ENCODE assay signal across 17 cellular contexts in genomic region chr10:71613303-71613777, GRCh38.
DNase-seq lines count a peak whose midpoint lies in the region; ATAC-seq and TF ChIP-seq lines count a peak whose summit lies in the region.
"Had no signal": no experiment of that assay in that cellular context is flagged by ENCODE, and none has a peak within 500 bp of the region (broad histone marks: within the 10 kb centered on the region; RNA-seq: fewer than 3 reads in every experiment).

No MANE protein-coding gene starts in this region.

- TF ChIP-seq CTCF in colonic mucosa (IDR thresholded peaks at IDR 0.05): no peak
- no peak for TF ChIP-seq CTCF in left lung (IDR thresholded peaks at IDR 0.05)

- H3K4me3 ChIP-seq in colonic mucosa: no peak overlapping the region
- H3K4me3 ChIP-seq in left lung: no peak overlapping the region
- H3K4me3 ChIP-seq: adrenal gland, dorsolateral prefrontal cortex, thoracic aorta had no signal

- H3K4me1 ChIP-seq in colonic mucosa: peaks cover 6% of the 10 kb centered on the region
- peaks cover 0 to 13% of the 10 kb centered on the region in 2 donors for H3K4me1 ChIP-seq in left lung

- DNase-seq in HT-29 (ENCODE audit: low spot score) (peak; percentile 73), colonic mucosa (peak; percentile 72), left lung (peak; percentile 39 to 51), substantia nigra (lab: John Stamatoyannopoulos, UW) (no peak), NCI-H510A (lab: John Stamatoyannopoulos, UW) (no peak), NCI-H526 treated with DMSO at 0.1 percent for 48 hours (lab: John Stamatoyannopoulos, UW) (no peak)
- DNase-seq: adrenal gland, COR-L47, dorsolateral prefrontal cortex, glutamatergic neuron, NCI-H1436, NCI-H748 treated with DMSO at 0.1 percent for 48 hours, retina, SIG-M5 had no signal

- peak; percentile 61 for ATAC-seq in left lung
- ATAC-seq in HG03439 (IDR thresholded peaks at IDR 0.05; ENCODE audit: unreplicated experiment): no peak

- peak overlapping the region; percentile 47 for H3K27ac ChIP-seq in colonic mucosa
- H3K27ac ChIP-seq in left lung: peak overlapping the region in 1 of 2 donors; percentile 28
- H3K27ac ChIP-seq in substantia nigra (ENCODE audit: low read depth, low read length, poor library complexity, severe bottlenecking): peak overlapping the region; percentile 26
- H3K27ac ChIP-seq: thoracic aorta, VCaP had no signal

- H3K36me3 ChIP-seq in colonic mucosa (no peaks in the 10 kb centered on the region), left lung (no peaks in the 10 kb centered on the region)
- H3K36me3 ChIP-seq: adrenal gland, thoracic aorta had no signal

- no peaks in the 10 kb centered on the region for H3K27me3 ChIP-seq in colonic mucosa
- H3K27me3 ChIP-seq in left lung: peaks cover 0 to 4% of the 10 kb centered on the region in 2 donors
- H3K27me3 ChIP-seq: adrenal gland, dorsolateral prefrontal cortex had no signal

- no peaks in the 10 kb centered on the region for H3K9me3 ChIP-seq in colonic mucosa
- no peaks in the 10 kb centered on the region for H3K9me3 ChIP-seq in left lung
- H3K9me3 ChIP-seq: adrenal gland, thoracic aorta had no signal

- peak overlapping the region in 1 of 2 donors; percentile 30 for H3K9ac ChIP-seq in colonic mucosa (ENCODE audit: low read depth in 2 of 2, low read length in 2 of 2)

- intact Hi-C loops in colonic mucosa (cut with DNase I): no loop called here
- intact Hi-C loops in left lung (cut with DNase I): no loop called here

Comparison
In these comparisons a context has a peak if more than half of its experiments do, and no peak if none do; other contexts are left out.
1. DNase-seq: peak in HT-29 (single experiment), colonic mucosa (single experiment) and left lung (2 of 2); none in substantia nigra (0 of 49), NCI-H510A (single experiment) and NCI-H526 treated with DMSO at 0.1 percent for 48 hours (single experiment).